ENCODE assay signal across 10 cellular contexts in the genomic region with DNA sequence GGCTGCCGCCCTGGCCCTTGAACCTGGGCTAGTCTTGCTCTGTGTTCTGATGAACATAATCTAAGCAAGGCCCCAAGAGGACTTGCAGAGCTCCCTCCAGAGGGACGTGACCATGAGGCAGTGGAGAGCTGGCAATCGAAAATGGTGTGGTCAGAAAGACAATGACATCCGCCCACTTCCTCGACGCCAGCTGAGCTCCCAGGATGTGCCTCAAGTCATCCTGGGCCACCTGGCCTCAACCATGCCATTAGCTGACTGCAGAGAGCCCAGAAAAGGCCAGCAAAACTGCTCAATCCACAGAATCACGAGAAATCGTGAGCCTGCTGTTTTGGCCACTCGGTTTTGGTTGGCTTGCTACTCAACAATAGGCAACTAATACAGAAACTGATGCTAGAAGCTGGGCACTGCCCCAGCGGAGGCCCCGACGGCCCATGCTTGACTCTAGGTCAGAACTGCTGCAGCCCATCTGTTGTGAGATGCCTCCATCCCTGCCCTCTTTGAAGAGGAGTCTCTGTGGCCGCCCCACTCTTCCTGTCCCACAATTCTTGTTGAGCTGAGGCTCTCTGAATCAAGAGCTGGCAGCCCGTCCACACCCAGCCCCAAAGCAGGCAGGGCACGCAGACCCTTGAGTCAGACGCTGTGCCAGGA. TPM values are rescaled to one million over a fixed set of nuclear protein-coding genes. Genes with fewer than 3 reads are reported as not detected.
DNase-seq lines count a peak whose midpoint lies in the region; ATAC-seq and TF ChIP-seq lines count a peak whose summit lies in the region.
"Had no signal": no experiment of that assay in that cellular context is flagged by ENCODE, and none has a peak within 500 bp of the region (broad histone marks: within the 10 kb centered on the region; RNA-seq: fewer than 3 reads in every experiment).

No MANE protein-coding gene starts in this region.

- no peak overlapping the region for H2AK5ac ChIP-seq in neuronal stem cell (ENCODE audit: low read depth, low read length)

- peaks cover 31 to 33% of the 10 kb centered on the region in 2 donors for H3K4me1 ChIP-seq in neuronal stem cell (ENCODE audit: control insufficient read depth in 2 of 2, insufficient read depth in 1 of 2, low read depth in 1 of 2, low read length in 2 of 2)

- H4K8ac ChIP-seq in neuronal stem cell (ENCODE audit: low read depth, low read length), result no peak overlapping the region

- no peak overlapping the region for H4K91ac ChIP-seq in neuronal stem cell (ENCODE audit: low read depth, low read length, poor library complexity)

- H2BK12ac ChIP-seq in neuronal stem cell (ENCODE audit: low read length), result no peak overlapping the region

- H3K9me3 ChIP-seq in neuronal stem cell (replicated peaks in 1 of 2; ENCODE audit: control insufficient read depth in 2 of 2, insufficient read depth in 1 of 2, low read depth in 1 of 2, low read length in 2 of 2), result no peaks in the 10 kb centered on the region

- no peaks in the 10 kb centered on the region for H3K27me3 ChIP-seq in neuronal stem cell (ENCODE audit: control insufficient read depth in 3 of 3, insufficient read depth in 3 of 3, low read depth in 1 of 3, low read length in 3 of 3)

- TF ChIP-seq CTCF in Calu3 (IDR thresholded peaks at IDR 0.05; ENCODE audit: unreplicated experiment), result no peak

- H3K23ac ChIP-seq in neuronal stem cell (ENCODE audit: low read depth, low read length, poor library complexity), result peak overlapping the region; percentile 10

- no peak overlapping the region for H3K4me2 ChIP-seq in neuronal stem cell (ENCODE audit: insufficient read depth, low read length, poor library complexity, severe bottlenecking)

- peaks cover 26% of the 10 kb centered on the region for H3K4me1 Mint-ChIP-seq in Calu3 (ENCODE audit: low read depth, unreplicated experiment)

- no peak for TF ChIP-seq RAD21 in Ishikawa (IDR thresholded peaks at IDR 0.05; ENCODE audit: low read depth)

- H3K4ac ChIP-seq in neuronal stem cell (ENCODE audit: low read length), result no peak overlapping the region

- TF ChIP-seq EP300 in Ishikawa (IDR thresholded peaks at IDR 0.05; ENCODE audit: borderline replicate concordance), result no peak

- peak overlapping the region; percentile 80 for H3K18ac ChIP-seq in neuronal stem cell (ENCODE audit: low read length)

- peaks cover 13% of the 10 kb centered on the region for H3K36me3 Mint-ChIP-seq in Calu3 (ENCODE audit: insufficient read depth, unreplicated experiment)

- H3K9me3 Mint-ChIP-seq in Calu3 (ENCODE audit: low read depth, unreplicated experiment), result no peaks in the 10 kb centered on the region

- no peak overlapping the region for H2BK15ac ChIP-seq in neuronal stem cell (ENCODE audit: low read length)

- no peak overlapping the region for H3K14ac ChIP-seq in neuronal stem cell (ENCODE audit: low read length)

- peak overlapping the region; percentile 72 for H2BK5ac ChIP-seq in neuronal stem cell (ENCODE audit: low read length)

- no CpG with 5 or more reads among the region's 16 CpGs for WGBS in neuronal stem cell (ENCODE audit: extremely low coverage in 2 of 2, insufficient read length in 2 of 2, insufficient replicate concordance in 1 of 2), 2 donors

- H3K4me3 ChIP-seq in neuronal stem cell (ENCODE audit: low read length in 2 of 2), result no peak overlapping the region

- intact Hi-C loops in Calu3 (cut with micrococcal nuclease; ENCODE audit: unreplicated experiment), result no loop called here

- H3K9ac ChIP-seq in neuronal stem cell (ENCODE audit: low read depth, low read length, poor library complexity), result no peak overlapping the region

- no peak overlapping the region for H3K4me3 Mint-ChIP-seq in Calu3 (ENCODE audit: low read depth, unreplicated experiment)

- H3K27me3 Mint-ChIP-seq in Calu3 (ENCODE audit: unreplicated experiment), result no peaks in the 10 kb centered on the region

- peaks cover 21% of the 10 kb centered on the region for H3K79me1 ChIP-seq in neuronal stem cell (ENCODE audit: low read depth, low read length)

- CTCF ChIA-PET in Calu3 (lab: Charles Lee), result no interaction called here

- H3K36me3 ChIP-seq in neuronal stem cell (replicated peaks in 1 of 2; ENCODE audit: control insufficient read depth in 2 of 2, insufficient read depth in 2 of 2, low read length in 2 of 2), result peaks cover 2 to 16% of the 10 kb centered on the region in 2 donors

- H3K27ac ChIP-seq in neuronal stem cell (replicated peaks; ENCODE audit: low read length), result no peak overlapping the region

- no TSS peak for BruUV-seq in Calu3 (replicated peaks; lab: Mats Ljungman, UMichigan)

- H2AFZ ChIP-seq in neuronal stem cell (ENCODE audit: low read length), result no peak overlapping the region

- no peak overlapping the region for H2BK120ac ChIP-seq in neuronal stem cell (ENCODE audit: low read depth, low read length)

- ATAC-seq in GM18861 (IDR thresholded peaks at IDR 0.05; ENCODE audit: unreplicated experiment) (peak; percentile 33), GM21723 (IDR thresholded peaks at IDR 0.05; ENCODE audit: unreplicated experiment) (peak; percentile 66)

- DNase-seq in neuronal stem cell (ENCODE audit: low spot score) (no peak), AG20443 (ENCODE audit: low spot score) (no peak), occipital lobe (lab: John Stamatoyannopoulos, UW) (no peak), Calu3 (no peak), ecto neural progenitor cell (ENCODE audit: low spot score) (no peak)
- DNase-seq: NCI-H748 treated with DMSO at 0.1 percent for 48 hours, nucleus accumbens had no signal

- H3K27ac Mint-ChIP-seq in Calu3 (ENCODE audit: unreplicated experiment), result no peak overlapping the region

TF ChIP-seq in Ishikawa, 13 proteins besides CTCF, POLR2A, EP300 and RAD21:
- TF ChIP-seq, protein P1, sequence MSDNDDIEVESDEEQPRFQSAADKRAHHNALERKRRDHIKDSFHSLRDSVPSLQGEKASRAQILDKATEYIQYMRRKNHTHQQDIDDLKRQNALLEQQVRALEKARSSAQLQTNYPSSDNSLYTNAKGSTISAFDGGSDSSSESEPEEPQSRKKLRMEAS (IDR thresholded peaks at IDR 0.05), result peak; percentile 26; the same call in 1 of the 2 replicates
- TF ChIP-seq EGR1 (IDR thresholded peaks at IDR 0.05), result no peak

RNA-seq across cellular contexts. Expression of a gene that starts 53.3 kb away (rescaled TPM):
- 162 TPM for polyA plus RNA-seq in neuronal stem cell (2013, experiment 1 of 2)
- 159 TPM for polyA plus RNA-seq in neuronal stem cell (2013, experiment 2 of 2)
- total RNA-seq in occipital lobe, result 32.8 TPM
- 51.2 and 55.3 TPM in 2 replicates for total RNA-seq in Calu3 (2022)
